20 cellular contexts compared by ENCODE assay signal in genomic region chr5:79030663-79031480, GRCh38. TPM values are rescaled to one million over a fixed set of nuclear protein-coding genes. Genes with fewer than 3 reads are reported as not detected.
"Had no signal": no experiment of that assay in that cellular context is flagged by ENCODE, and none has a peak within 500 bp of the region (broad histone marks: within the 10 kb centered on the region; RNA-seq: fewer than 3 reads in every experiment).

No MANE protein-coding gene starts in this region.

- H3K9me3 Mint-ChIP-seq: activated CD4-positive, alpha-beta memory T cell treated with anti-CD3 and anti-CD28 coated beads, Interleukin-2, amount 10 ng/mL, durations not matched to agents 7 days and 5 days; activated naive CD8-positive, alpha-beta T cell treated with anti-CD3 and anti-CD28 coated beads for 36 hours; effector memory CD8-positive, alpha-beta T cell; mesothelial cell of epicardium; stimulated activated naive CD8-positive, alpha-beta T cell treated with anti-CD3 and anti-CD28 coated beads, Interleukin-15, Interleukin-2, amounts not matched to agents 100 ng/mL and 50 ng/mL, for 24 hours; T-helper 2 cell treated with Interferon-gamma antibody and Interleukin-4, amounts not matched to agents 5 μg/mL and 100 μg/mL, for 36 hours; WTC11 had no signal

- H3K4me3 Mint-ChIP-seq: activated CD4-positive, alpha-beta memory T cell treated with anti-CD3 and anti-CD28 coated beads, Interleukin-2, amount 10 ng/mL, durations not matched to agents 7 days and 5 days; activated CD8-positive, alpha-beta memory T cell treated with anti-CD3 and anti-CD28 coated beads, Interleukin-2, amount 10 ng/mL, durations not matched to agents 7 days and 5 days; activated naive CD8-positive, alpha-beta T cell treated with anti-CD3 and anti-CD28 coated beads for 36 hours; effector memory CD8-positive, alpha-beta T cell; mesothelial cell of epicardium; stimulated activated naive CD8-positive, alpha-beta T cell treated with anti-CD3 and anti-CD28 coated beads, Interleukin-15, Interleukin-2, amounts not matched to agents 100 ng/mL and 50 ng/mL, for 24 hours; T-helper 2 cell treated with Interferon-gamma antibody and Interleukin-4, amounts not matched to agents 5 μg/mL and 100 μg/mL, for 36 hours; WTC11 had no signal

- H3K27me3 ChIP-seq: cardiac muscle cell, right atrium auricular region, tibial nerve had no signal

- H3K4me3 ChIP-seq: cardiac muscle cell, lung, right atrium auricular region, tibial nerve had no signal

- H3K9me3 ChIP-seq: right atrium auricular region, tibial nerve had no signal

- H3K4me1 Mint-ChIP-seq: activated CD4-positive, alpha-beta memory T cell treated with anti-CD3 and anti-CD28 coated beads, Interleukin-2, amount 10 ng/mL, durations not matched to agents 7 days and 5 days; activated CD8-positive, alpha-beta memory T cell treated with anti-CD3 and anti-CD28 coated beads, Interleukin-2, amount 10 ng/mL, durations not matched to agents 7 days and 5 days; activated naive CD8-positive, alpha-beta T cell treated with anti-CD3 and anti-CD28 coated beads for 36 hours; WTC11 had no signal

- H3K27ac Mint-ChIP-seq: activated CD4-positive, alpha-beta memory T cell treated with anti-CD3 and anti-CD28 coated beads, Interleukin-2, amount 10 ng/mL, durations not matched to agents 7 days and 5 days; activated CD8-positive, alpha-beta memory T cell treated with anti-CD3 and anti-CD28 coated beads, Interleukin-2, amount 10 ng/mL, durations not matched to agents 7 days and 5 days; activated naive CD8-positive, alpha-beta T cell treated with anti-CD3 and anti-CD28 coated beads for 36 hours; effector memory CD8-positive, alpha-beta T cell; mesothelial cell of epicardium; stimulated activated naive CD8-positive, alpha-beta T cell treated with anti-CD3 and anti-CD28 coated beads, Interleukin-15, Interleukin-2, amounts not matched to agents 100 ng/mL and 50 ng/mL, for 24 hours; T-helper 2 cell treated with Interferon-gamma antibody and Interleukin-4, amounts not matched to agents 5 μg/mL and 100 μg/mL, for 36 hours; WTC11 had no signal

- H3K27ac ChIP-seq: cardiac muscle cell, foreskin keratinocyte, right atrium auricular region, tibial nerve had no signal

- H3K4me1 ChIP-seq: foreskin keratinocyte, right atrium auricular region, tibial nerve had no signal

- FAIRE-seq: small intestine, urothelium cell line had no signal

- H3K36me3 ChIP-seq: cardiac muscle cell, right atrium auricular region, tibial nerve had no signal

- DNase-seq: activated CD4-positive, alpha-beta memory T cell treated with anti-CD3 and anti-CD28 coated beads, Interleukin-2, amount 10 ng/mL, durations not matched to agents 7 days and 5 days; activated CD4-positive, alpha-beta T cell treated with anti-CD3 and anti-CD28 coated beads for 4 hours; activated CD8-positive, alpha-beta memory T cell treated with anti-CD3 and anti-CD28 coated beads, Interleukin-2, amount 10 ng/mL, durations not matched to agents 7 days and 5 days; activated naive CD8-positive, alpha-beta T cell treated with anti-CD3 and anti-CD28 coated beads for 36 hours; amniotic stem cell; effector memory CD8-positive, alpha-beta T cell; foreskin keratinocyte; small intestine; stimulated activated CD4-positive, alpha-beta T cell treated with anti-CD3 and anti-CD28 coated beads, Interleukin-15, amount 100 ng/mL, for 24 hours; stimulated activated CD4-positive, alpha-beta T cell treated with anti-CD3 and anti-CD28 coated beads, Interleukin-2, amount 100 ng/mL, for 48 hours had no signal

- H3K36me3 Mint-ChIP-seq: activated CD8-positive, alpha-beta memory T cell treated with anti-CD3 and anti-CD28 coated beads, Interleukin-2, amount 10 ng/mL, durations not matched to agents 7 days and 5 days; activated naive CD8-positive, alpha-beta T cell treated with anti-CD3 and anti-CD28 coated beads for 36 hours; mesothelial cell of epicardium; WTC11 had no signal

- ATAC-seq: activated CD8-positive, alpha-beta memory T cell treated with anti-CD3 and anti-CD28 coated beads, Interleukin-2, amount 10 ng/mL, durations not matched to agents 7 days and 5 days; effector memory CD8-positive, alpha-beta T cell; foreskin keratinocyte; WTC11 had no signal

RNA-seq across cellular contexts. Expression of gene DMGDH, which starts 38.6 kb away (rescaled TPM):
- total RNA-seq: activated naive CD8-positive, alpha-beta T cell treated with anti-CD3 and anti-CD28 coated beads for 36 hours had no signal
- polyA plus RNA-seq: cardiac muscle cell, foreskin keratinocyte had no signal

RNA-seq across cellular contexts. Expression of gene BHMT2, which starts 38.7 kb away (rescaled TPM):
- total RNA-seq: activated CD4-positive, alpha-beta memory T cell treated with anti-CD3 and anti-CD28 coated beads, Interleukin-2, amount 10 ng/mL, durations not matched to agents 7 days and 5 days; activated CD8-positive, alpha-beta memory T cell treated with anti-CD3 and anti-CD28 coated beads, Interleukin-2, amount 10 ng/mL, durations not matched to agents 7 days and 5 days; activated naive CD8-positive, alpha-beta T cell treated with anti-CD3 and anti-CD28 coated beads for 36 hours; cardiac muscle cell; mesothelial cell of epicardium had no signal
- polyA plus RNA-seq: cardiac muscle cell, neural cell had no signal
